Comparison of ENCODE assay signal across 15 cellular contexts in the genomic region with DNA sequence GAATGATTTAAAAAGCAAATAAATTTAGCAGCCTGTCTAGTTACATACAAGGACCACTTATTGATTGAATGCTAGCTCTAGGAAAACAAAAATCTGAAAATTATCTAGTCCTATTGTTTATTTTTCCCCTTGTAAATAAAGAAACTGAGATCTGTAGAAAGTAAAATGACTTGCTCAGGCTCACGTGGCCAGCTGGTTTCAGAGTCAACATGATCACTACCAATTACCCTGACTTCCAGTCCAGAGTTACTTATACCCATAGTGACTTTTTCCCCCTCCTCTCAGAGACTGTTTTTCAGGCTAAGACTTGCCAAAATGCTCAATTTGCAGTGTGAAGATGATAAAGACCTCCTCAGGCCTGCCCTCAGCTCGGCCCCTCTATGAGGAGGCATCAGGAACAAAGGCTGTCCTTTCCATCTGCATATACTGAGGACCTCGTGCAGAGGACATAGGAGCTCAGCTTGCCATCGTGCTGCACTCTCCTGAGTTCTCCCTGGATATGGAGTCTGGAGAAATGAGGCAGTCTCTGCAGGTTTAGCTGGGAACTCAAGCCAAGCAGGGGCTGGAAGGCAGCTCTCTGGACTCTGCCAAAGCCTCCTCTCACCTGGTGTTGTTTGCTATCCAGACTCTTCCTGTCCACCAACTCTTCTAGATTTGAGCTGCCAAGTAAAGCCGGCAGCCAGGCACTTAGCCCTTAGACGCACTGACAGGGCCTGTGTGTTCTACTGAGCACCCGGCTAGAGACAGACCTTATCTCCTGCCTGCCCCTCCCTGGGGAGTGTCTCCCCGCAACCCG.
"Had no signal": no experiment of that assay in that cellular context is flagged by ENCODE, and none has a peak within 500 bp of the region (broad histone marks: within the 10 kb centered on the region; RNA-seq: fewer than 3 reads in every experiment).

No MANE protein-coding gene starts in this region.

- H3K27ac ChIP-seq: coronary artery, neutrophil, sigmoid colon, skin epidermis had no signal

- H3K36me3 Mint-ChIP-seq: naive thymus-derived CD4-positive, alpha-beta T cell had no signal

- ATAC-seq: naive thymus-derived CD4-positive, alpha-beta T cell had no signal

- H3K27me3 Mint-ChIP-seq: naive thymus-derived CD4-positive, alpha-beta T cell had no signal

- H3K27me3 ChIP-seq: neutrophil, sigmoid colon had no signal

- H3K4me3 Mint-ChIP-seq: endodermal cell; naive thymus-derived CD4-positive, alpha-beta T cell had no signal

- H3K9me3 ChIP-seq: neutrophil, sigmoid colon had no signal

- H3K27ac Mint-ChIP-seq: endodermal cell; naive thymus-derived CD4-positive, alpha-beta T cell had no signal

- H3K4me1 Mint-ChIP-seq: endodermal cell; naive thymus-derived CD4-positive, alpha-beta T cell had no signal

- H3K4me3 ChIP-seq: coronary artery, sigmoid colon, skin epidermis had no signal

- H3K36me3 ChIP-seq: neutrophil, sigmoid colon had no signal

- H3K9me3 Mint-ChIP-seq: endodermal cell had no signal

- H3K4me1 ChIP-seq: sigmoid colon had no signal

- DNase-seq: effector CD4-positive, alpha-beta T cell; endodermal cell; foreskin melanocyte; head of caudate nucleus; hippocampal formation; kidney glomerular epithelial cell; mammary epithelial cell; naive thymus-derived CD4-positive, alpha-beta T cell; sigmoid colon; stimulated activated CD4-positive, alpha-beta T cell treated with anti-CD3 and anti-CD28 coated beads, Interleukin-2, amount 100 ng/mL, for 24 hours; stimulated activated naive CD4-positive, alpha-beta T cell treated with Interleukin-2 at 50 U/mL for 16 hours; trophoblast cell had no signal
